In the genomic region with DNA sequence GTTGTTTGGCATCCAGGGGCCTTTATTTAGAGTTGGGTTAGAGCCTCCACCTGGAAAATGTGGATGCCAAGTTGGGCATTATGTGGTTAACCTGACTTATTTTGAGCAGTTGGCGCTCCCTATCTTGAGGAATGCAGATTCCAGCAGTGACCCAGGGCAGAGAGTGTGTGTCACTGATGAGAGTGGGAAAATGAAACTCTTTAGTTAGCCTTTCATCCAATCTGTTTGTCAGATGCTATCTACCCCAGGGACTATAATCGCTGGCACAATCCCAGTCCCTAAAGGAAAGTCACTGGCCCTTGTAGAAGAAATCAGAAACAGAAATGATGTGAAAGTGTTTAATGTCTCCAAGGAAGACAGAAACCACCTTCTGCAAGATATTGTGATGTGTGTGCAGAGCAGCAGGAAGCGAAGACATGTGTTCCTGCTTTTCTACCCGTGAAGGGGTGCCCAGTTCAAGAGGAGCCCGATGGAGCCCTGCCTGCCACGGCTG, we compare ENCODE assay signal across 10 cellular contexts. TPM values are rescaled to one million over a fixed set of nuclear protein-coding genes. Genes with fewer than 3 reads are reported as not detected.
DNase-seq lines count a peak whose midpoint lies in the region; TF ChIP-seq lines count a peak whose summit lies in the region.
"Had no signal": no experiment of that assay in that cellular context is flagged by ENCODE, and none has a peak within 500 bp of the region (broad histone marks: within the 10 kb centered on the region; RNA-seq: fewer than 3 reads in every experiment).

No MANE protein-coding gene starts in this region.

- CTCF ChIA-PET in AG04450 (lab: Charles Lee) = interaction anchor here (0.6 kb wide), 1 partner anchor 257 kb away, joined by 3 read pairs; no protein-coding TSS in a partner anchor

- H3K9me2 ChIP-seq in GM23248 (ENCODE audit: insufficient read depth) = no peaks in the 10 kb centered on the region

- H3K79me2 ChIP-seq in GM23248 (ENCODE audit: insufficient read depth) = no peaks in the 10 kb centered on the region

- POLR2A ChIA-PET in AG04450 (lab: Yijun Ruan, JAX) = interaction anchor here (0.6 kb wide), 1 partner anchor 70 kb away, joined by 4 read pairs; no protein-coding TSS in a partner anchor

- in situ Hi-C loops in GM23248 (cut with MboI) (no loop called here), KBM-7 (cut with MboI; ENCODE audit: low pct_unique_long_range_greater_than_20kb, low sequenced_read_pairs) (no loop called here)

- no peaks in the 10 kb centered on the region for H3K27me3 ChIP-seq in AG04450 (ENCODE audit: control insufficient read depth, insufficient read depth, low read length)
- no peaks in the 10 kb centered on the region for H3K27me3 ChIP-seq in GM23248 (replicated peaks; ENCODE audit: insufficient read depth)
- no peaks in the 10 kb centered on the region for H3K27me3 ChIP-seq in adrenal gland
- no peaks in the 10 kb centered on the region for H3K27me3 ChIP-seq in liver (ENCODE audit: control insufficient read depth in 4 of 4, insufficient read depth in 4 of 4, low read length in 3 of 4)
- no peaks in the 10 kb centered on the region for H3K27me3 ChIP-seq in sigmoid colon

- TF ChIP-seq EP300 in sigmoid colon (IDR thresholded peaks at IDR 0.05) = no peak

- TF ChIP-seq POLR2A in adrenal gland (IDR thresholded peaks at IDR 0.05) = no peak
- no peak for TF ChIP-seq POLR2A in sigmoid colon (IDR thresholded peaks at IDR 0.05)

- H3K9me3 ChIP-seq in AG04450 (ENCODE audit: control insufficient read depth, insufficient read depth, low read length) = no peaks in the 10 kb centered on the region
- H3K9me3 ChIP-seq in GM23248 (ENCODE audit: low read depth) = no peaks in the 10 kb centered on the region
- no peaks in the 10 kb centered on the region for H3K9me3 ChIP-seq in adrenal gland (replicated peaks in 1 of 3)
- no peaks in the 10 kb centered on the region for H3K9me3 ChIP-seq in liver (ENCODE audit: control insufficient read depth in 4 of 4, low read length in 3 of 4)
- H3K9me3 ChIP-seq in sigmoid colon = no peaks in the 10 kb centered on the region

- H3K27ac ChIP-seq in AG04450 (ENCODE audit: low read depth, low read length) = peak overlapping the region; percentile 3
- H3K27ac ChIP-seq in GM23248 = no peak overlapping the region; the same call in 1 of the 2 replicates
- H3K27ac ChIP-seq in adrenal gland = peak overlapping the region in 3 of 5 donors; percentile 2 to 75 (median 44)
- no peak overlapping the region for H3K27ac ChIP-seq in liver (ENCODE audit: low read depth in 1 of 2, low read length in 2 of 2)
- peak overlapping the region in 1 of 4 donors; percentile 38 for H3K27ac ChIP-seq in sigmoid colon

- H3K36me3 ChIP-seq in GM23248 (ENCODE audit: low read depth) = no peaks in the 10 kb centered on the region
- H3K36me3 ChIP-seq in adrenal gland (replicated peaks in 1 of 2) = no peaks in the 10 kb centered on the region
- H3K36me3 ChIP-seq in liver (ENCODE audit: control insufficient read depth in 4 of 4, insufficient read depth in 3 of 4, low read depth in 1 of 4, low read length in 3 of 4) = no peaks in the 10 kb centered on the region
- no peaks in the 10 kb centered on the region for H3K36me3 ChIP-seq in sigmoid colon

- H2AFZ ChIP-seq in GM23248 = no peak overlapping the region; the same call in 1 of the 2 replicates

- 0 out of 2 replicates have a peak overlapping the region, but pooled peaks have one; percentile 11 for H3K9ac ChIP-seq in GM23248
- H3K9ac ChIP-seq in liver (ENCODE audit: low read depth in 1 of 2, low read length in 2 of 2) = no peak overlapping the region

- H3K4me3 ChIP-seq in AG04450 (ENCODE audit: low read depth, low read length) (no peak overlapping the region), GM23248 (peak overlapping the region; percentile 26), adrenal gland (no peak overlapping the region), liver (ENCODE audit: low read depth in 1 of 3, low read length in 3 of 3) (no peak overlapping the region), sigmoid colon (no peak overlapping the region)

- H4K20me1 ChIP-seq in GM23248 (ENCODE audit: insufficient read depth) = no peaks in the 10 kb centered on the region

- H3K4me1 ChIP-seq in GM23248 (ENCODE audit: insufficient read depth) (peaks cover 40% of the 10 kb centered on the region), adrenal gland (replicated peaks in 1 of 2) (peaks cover 0 to 11% of the 10 kb centered on the region in 2 donors), liver (ENCODE audit: control insufficient read depth in 4 of 4, insufficient read depth in 4 of 4, low read length in 3 of 4) (no peaks in the 10 kb centered on the region), sigmoid colon (peaks cover 0 to 6% (median 2%) of the 10 kb centered on the region in 4 donors)

- WGBS in GM23248 (ENCODE audit: low coverage in 1 of 2, low lambda C conversion rate in 2 of 2, missing lambda C conversion rate in 2 of 2), 2 experiments = 23 to 29% methylated on average over 6 of the region's 6 CpGs
- WGBS in adrenal gland, 4 donors = 39 to 48% (median 43%) methylated on average over 6 of the region's 6 CpGs
- WGBS in liver = 52% methylated on average over 6 of the region's 6 CpGs
- 23 to 27% methylated on average over 6 of the region's 6 CpGs for WGBS in sigmoid colon, 2 donors

- no peak for TF ChIP-seq RAD21 in liver (IDR thresholded peaks at IDR 0.05)

- TF ChIP-seq CTCF in AG04450 (IDR thresholded peaks at IDR 0.05; ENCODE audit: low read depth, low read length) (no peak), adrenal gland (IDR thresholded peaks at IDR 0.05) (no peak), liver (IDR thresholded peaks at IDR 0.05; ENCODE audit: low read depth, low read length, missing input control) (no peak), sigmoid colon (IDR thresholded peaks at IDR 0.05) (no peak)

- H3K4me2 ChIP-seq in GM23248 (ENCODE audit: unreplicated experiment) = peak overlapping the region; percentile 53

- no peak for DNase-seq in AG04450 (ENCODE audit: low read depth, low spot score)
- DNase-seq in GM23248 = peak; percentile 70
- DNase-seq in adrenal gland = peak in 5 of 7 donors; percentile 26 to 71 (median 38)
- no peak for DNase-seq in KBM-7
- DNase-seq in ureter (ENCODE audit: low spot score) = no peak
- no peak for DNase-seq in central memory CD4-positive, alpha-beta T cell
- no peak for DNase-seq in sigmoid colon
- DNase-seq: mesendoderm had no signal

- peaks cover 38% of the 10 kb centered on the region for H3F3A ChIP-seq in GM23248 (ENCODE audit: insufficient read depth)

- intact Hi-C loops in adrenal gland (cut with DNase I) (no loop called here), sigmoid colon (cut with DNase I) (no loop called here)

TF ChIP-seq in liver, 16 proteins besides CTCF, POLR2A, EP300 and RAD21:
- TF ChIP-seq NR2F2 (IDR thresholded peaks at IDR 0.05) (peak; percentile 20), HNF4G (IDR thresholded peaks at IDR 0.05) (no peak)

RNA-seq across cellular contexts. Expression of gene STING1, which starts 10.2 kb away (rescaled TPM):
- 50.6 and 66.9 TPM in 2 replicates for polyA plus RNA-seq in AG04450 (2011; rRNA removed)
- polyA minus RNA-seq in AG04450 (2011; rRNA and poly(A)+ RNA removed) = 44.3 and 61.7 TPM in 2 replicates
- 75.0 and 87.8 TPM in 2 replicates for total RNA-seq in GM23248 (2014; rRNA removed; shearing (Covaris generic))
- 72.6 and 74.9 TPM in 2 replicates for polyA plus RNA-seq in GM23248 (2016; fragmentation: Nextera tagmentation; extraction: Ambion mirVana)
- 10 to 100 TPM; 29.4 to 63.9 (median 39.0) TPM for total RNA-seq in adrenal gland
- polyA plus RNA-seq in adrenal gland = 10 to 100 TPM; 21.2 to 33.5 (median 28.2) TPM
- total RNA-seq in liver = 10 to 100 TPM; 10.1 to 13.6 TPM
- 10 to 100 TPM in 1 of 2 donors, 1 to 10 TPM in 1; 6.3 to 10.4 TPM for polyA plus RNA-seq in liver
- 71.5 TPM for total RNA-seq in ureter
- 10 to 100 TPM; 14.6 to 53.8 (median 22.7) TPM for total RNA-seq in sigmoid colon
- 10 to 100 TPM in 1 of 3 donors, 1 to 10 TPM in 2; 5.5 to 63.5 (median 8.4) TPM for polyA plus RNA-seq in sigmoid colon

RNA-seq across cellular contexts. Expression of gene SMIM33, which starts 21.9 kb away (rescaled TPM):
- polyA plus RNA-seq in AG04450 (2011; rRNA removed) (not detected in 2 replicates), GM23248 (2016; fragmentation: Nextera tagmentation; extraction: Ambion mirVana) (not detected in 2 replicates), adrenal gland (not detected), liver (not detected), sigmoid colon (1 to 10 TPM; 4.7 to 5.1 (median 4.8) TPM)
- polyA minus RNA-seq in AG04450 (2011; rRNA and poly(A)+ RNA removed) = not detected in 2 replicates
- not detected in 2 replicates for total RNA-seq in GM23248 (2014; rRNA removed; shearing (Covaris generic))
- total RNA-seq in adrenal gland (not detected), liver (under 1 TPM in 1 of 2 donors, not detected in 1; 0.05 TPM), ureter (not detected), sigmoid colon (not detected)
- total RNA-seq: subcutaneous adipose tissue had no signal

RNA-seq across cellular contexts. Expression of gene ECSCR, which starts 30.2 kb away (rescaled TPM):
- polyA plus RNA-seq in AG04450 (2011; rRNA removed) = 0.82 and 1.1 TPM in 2 replicates
- 0.64 and 0.91 TPM in 2 replicates for polyA minus RNA-seq in AG04450 (2011; rRNA and poly(A)+ RNA removed)
- not detected in 2 replicates for total RNA-seq in GM23248 (2014; rRNA removed; shearing (Covaris generic))
- 0.41 and 0.49 TPM in 2 replicates for polyA plus RNA-seq in GM23248 (2016; fragmentation: Nextera tagmentation; extraction: Ambion mirVana)
- total RNA-seq in adrenal gland = 10 to 100 TPM in 6 of 8 donors, 1 to 10 TPM in 2; 4.6 to 15.2 (median 10.7) TPM
- polyA plus RNA-seq in adrenal gland = 10 to 100 TPM in 2 of 3 donors, 1 to 10 TPM in 1; 9.8 to 24.8 (median 18.4) TPM
- total RNA-seq in liver = 1 to 10 TPM; 3.4 to 3.6 TPM
- 1 to 10 TPM; 3.2 to 4.9 TPM for polyA plus RNA-seq in liver
- total RNA-seq in ureter = 31.1 TPM
- total RNA-seq in sigmoid colon = 10 to 100 TPM in 3 of 4 donors, 1 to 10 TPM in 1; 6.1 to 16.6 (median 15.6) TPM
- polyA plus RNA-seq in sigmoid colon = 10 to 100 TPM in 2 of 3 donors, 1 to 10 TPM in 1; 2.5 to 13.7 (median 11.4) TPM

RNA-seq across cellular contexts. Expression of gene DNAJC18, which starts 53.4 kb away (rescaled TPM):
- polyA plus RNA-seq in AG04450 (2011; rRNA removed) = 12.7 and 17.7 TPM in 2 replicates
- 9.1 and 9.9 TPM in 2 replicates for polyA minus RNA-seq in AG04450 (2011; rRNA and poly(A)+ RNA removed)
- 9.5 and 10.9 TPM in 2 replicates for total RNA-seq in GM23248 (2014; rRNA removed; shearing (Covaris generic))
- polyA plus RNA-seq in GM23248 (2016; fragmentation: Nextera tagmentation; extraction: Ambion mirVana) = 13.4 and 20.8 TPM in 2 replicates
- total RNA-seq in adrenal gland = 10 to 100 TPM in 4 of 8 donors, 1 to 10 TPM in 4; 6.5 to 16.2 (median 9.6) TPM
- polyA plus RNA-seq in adrenal gland = 1 to 10 TPM; 4.9 to 8.1 (median 5.9) TPM
- 1 to 10 TPM in 1 of 2 donors, under 1 TPM in 1; 0.92 to 1.8 TPM for total RNA-seq in liver
- polyA plus RNA-seq in liver = under 1 TPM; 0.66 to 0.74 TPM
- 10.3 TPM for total RNA-seq in ureter
- 10 to 100 TPM in 2 of 4 donors, 1 to 10 TPM in 2; 6.8 to 12.5 (median 10.0) TPM for total RNA-seq in sigmoid colon
- 1 to 10 TPM; 1.2 to 2.8 (median 1.8) TPM for polyA plus RNA-seq in sigmoid colon

Comparison
In these comparisons a context has a peak if more than half of its experiments do, and no peak if none do; other contexts are left out.
1. DNase-seq: peak in GM23248 (single experiment) and adrenal gland (5 of 7); none in AG04450 (single experiment), KBM-7 (single experiment), ureter (single experiment), central memory CD4-positive, alpha-beta T cell (single experiment) and sigmoid colon (single experiment).
2. H3K27ac ChIP-seq: peak in AG04450 (single experiment) and adrenal gland (3 of 5); none in GM23248 (single experiment) and liver (0 of 2).